In genomic region chr7:55387062-55387965, GRCh38 we compare ENCODE assay signal across 12 cellular contexts. TPM values are rescaled to one million over a fixed set of nuclear protein-coding genes. Genes with fewer than 3 reads are reported as not detected.
A peak's percentile ranks its signal among the peaks of the same experiment; 100 is the strongest.
DNase-seq lines count a peak whose midpoint lies in the region; ATAC-seq and TF ChIP-seq lines count a peak whose summit lies in the region.
"Had no signal": no experiment of that assay in that cellular context is flagged by ENCODE, and none has a peak within 500 bp of the region (broad histone marks: within the 10 kb centered on the region; RNA-seq: fewer than 3 reads in every experiment).

No MANE protein-coding gene starts in this region.

- peaks cover 21% of the 10 kb centered on the region for H3K36me3 Mint-ChIP-seq in activated T-helper 17 cell treated with anti-CD3 and anti-CD28 coated beads, Interleukin-2, amount 50 U/mL, for 72 hours (ENCODE audit: low read depth)

- peak overlapping the region; percentile 65 for H3K27ac Mint-ChIP-seq in activated T-helper 17 cell treated with anti-CD3 and anti-CD28 coated beads, Interleukin-2, amount 50 U/mL, for 72 hours

- H3K4me1 ChIP-seq in spleen: no peaks in the 10 kb centered on the region

- 83 to 91% (median 87%) methylated on average over 7 of the region's 7 CpGs for WGBS in spleen, 5 donors

- H3K27me3 ChIP-seq in spleen (replicated peaks in 1 of 7): no peaks in the 10 kb centered on the region

- TF ChIP-seq CTCF in spleen (IDR thresholded peaks at IDR 0.05 in 8 of 11, conservative IDR thresholded peaks at IDR 0.05 in 3 of 11): no peak

- peaks cover 0 to 62% (median 52%) of the 10 kb centered on the region in 8 donors for H3K9me3 ChIP-seq in spleen

- peaks cover 0 to 17% (median 7%) of the 10 kb centered on the region in 6 donors for H3K36me3 ChIP-seq in spleen

- intact Hi-C loops in spleen (cut with DNase I; ENCODE audit: low total_unique reads): no loop called here

- H3K4me1 Mint-ChIP-seq in activated T-helper 17 cell treated with anti-CD3 and anti-CD28 coated beads, Interleukin-2, amount 50 U/mL, for 72 hours: peaks cover 9% of the 10 kb centered on the region

- peak; percentile 87 for ATAC-seq in activated T-helper 17 cell treated with anti-CD3 and anti-CD28 coated beads, Interleukin-2, amount 50 U/mL, for 72 hours (replicated peaks)
- no peak for ATAC-seq in HG03439 (IDR thresholded peaks at IDR 0.05; ENCODE audit: unreplicated experiment)

- peak in 2 of 3 experiments; percentile 19 to 44 for DNase-seq in NCI-H1417 (lab: John Stamatoyannopoulos, UW)
- DNase-seq in NCI-H1417 treated with DMSO at 0.1 percent for 48 hours (lab: John Stamatoyannopoulos, UW): no peak
- peak; percentile 46 for DNase-seq in Jurkat, Clone E6-1 (ENCODE audit: low read depth, low spot score)
- peak; percentile 25 for DNase-seq in kidney tubule cell (ENCODE audit: low spot score)
- DNase-seq in spleen: no peak
- no peak for DNase-seq in NCI-H128 (lab: John Stamatoyannopoulos, UW; ENCODE audit: unreplicated experiment)
- DNase-seq: cerebellar nuclear complex; NCI-H1930; stimulated activated CD4-positive, alpha-beta T cell treated with anti-CD3 and anti-CD28 coated beads, Interleukin-4, amount 100 ng/mL, for 24 hours had no signal

- H3K27ac ChIP-seq in spleen: no peak overlapping the region

- peak overlapping the region; percentile 46 for H3K4me3 Mint-ChIP-seq in activated T-helper 17 cell treated with anti-CD3 and anti-CD28 coated beads, Interleukin-2, amount 50 U/mL, for 72 hours

- H3K9me3 Mint-ChIP-seq in activated T-helper 17 cell treated with anti-CD3 and anti-CD28 coated beads, Interleukin-2, amount 50 U/mL, for 72 hours: peaks cover 15% of the 10 kb centered on the region

- no peak for TF ChIP-seq POLR2A in spleen (IDR thresholded peaks at IDR 0.05)

- no peaks in the 10 kb centered on the region for H3K27me3 Mint-ChIP-seq in activated T-helper 17 cell treated with anti-CD3 and anti-CD28 coated beads, Interleukin-2, amount 50 U/mL, for 72 hours
- H3K27me3 Mint-ChIP-seq: progenitor cell of endocrine pancreas had no signal

- no peak overlapping the region for H3K4me3 ChIP-seq in Jurkat, Clone E6-1 (ENCODE audit: low read length)
- H3K4me3 ChIP-seq in spleen: no peak overlapping the region

RNA-seq across cellular contexts. Expression of gene LANCL2, which starts 22.2 kb away (rescaled TPM):
- 11.3 TPM for polyA plus RNA-seq in Jurkat, Clone E6-1 (2012; ENCODE audit: insufficient read depth, insufficient read length)
- total RNA-seq in activated T-helper 17 cell treated with anti-CD3 and anti-CD28 coated beads, Interleukin-2, amount 50 U/mL, for 72 hours: 1 to 10 TPM; 6.7 to 9.4 TPM
- 10 to 100 TPM in 4 of 7 donors, 1 to 10 TPM in 3; 5.9 to 13.5 (median 11.1) TPM for total RNA-seq in spleen
- polyA plus RNA-seq in spleen: 1 to 10 TPM; 4.7 to 8.2 (median 6.9) TPM

Comparison
In these comparisons a context has a peak if more than half of its experiments do, and no peak if none do; other contexts are left out.
1. DNase-seq: peak in NCI-H1417 (2 of 3), Jurkat, Clone E6-1 (single experiment) and kidney tubule cell (single experiment); none in NCI-H1417 treated with DMSO at 0.1 percent for 48 hours (single experiment), spleen (single experiment) and NCI-H128 (single experiment).